ENCODE assay signal across 1 cellular context in genomic region chr9:33721674-33722358, GRCh38.
TF ChIP-seq lines count a peak whose summit lies in the region.

No MANE protein-coding gene starts in this region.

TF ChIP-seq in HepG2, 621 proteins besides CTCF, POLR2A, EP300 and RAD21 (continued from another document and continues in another):
- TF ChIP-seq ZBTB4 (CRISPR knock-in tag; IDR thresholded peaks at IDR 0.05; ENCODE audit: borderline replicate concordance), result 0 out of 2 replicates have a peak, but pooled peaks have one; percentile 60
- 0 out of 2 replicates have a peak, but pooled peaks have one; percentile 48 for TF ChIP-seq MEIS1 (CRISPR knock-in tag; IDR thresholded peaks at IDR 0.05; ENCODE audit: borderline replicate concordance)
- TF ChIP-seq ZC3H4 (CRISPR knock-in tag; IDR thresholded peaks at IDR 0.05; ENCODE audit: borderline replicate concordance), result no peak
- TF ChIP-seq BHLHE40 (IDR thresholded peaks at IDR 0.05; ENCODE audit: low read length), result peak; percentile 53; the same call in 1 of the 2 replicates
- peak; percentile 38; the same call in 1 of the 2 replicates for TF ChIP-seq JUND (CRISPR knock-in tag; IDR thresholded peaks at IDR 0.05)
- TF ChIP-seq SOX13 (IDR thresholded peaks at IDR 0.05), result no peak
- 0 out of 4 replicates have a peak, but pooled peaks of 1 of the 2 experiments have one; percentile 27 for TF ChIP-seq SOX13 (CRISPR knock-in tag; conservative IDR thresholded peaks at IDR 0.05 in 1 of 2, IDR thresholded peaks at IDR 0.05 in 1 of 2)
- 0 out of 2 replicates have a peak, but pooled peaks have one; percentile 71 for TF ChIP-seq ZNF567 (CRISPR knock-in tag; IDR thresholded peaks at IDR 0.05; ENCODE audit: borderline replicate concordance)
- TF ChIP-seq IRF2 (CRISPR knock-in tag; IDR thresholded peaks at IDR 0.05), result peak; percentile 74; the same call in 1 of the 2 replicates
- peak; percentile 85; the same call in 1 of the 2 replicates for TF ChIP-seq ZNF598 (CRISPR knock-in tag; IDR thresholded peaks at IDR 0.05; ENCODE audit: borderline replicate concordance)
- peak; percentile 78 for TF ChIP-seq BORCS8-MEF2B (CRISPR knock-in tag; IDR thresholded peaks at IDR 0.05)
- 0 out of 2 replicates have a peak, but pooled peaks have one; percentile 48 for TF ChIP-seq SMAD1 (CRISPR knock-in tag; IDR thresholded peaks at IDR 0.05; ENCODE audit: borderline replicate concordance, low read depth)
- no peak for TF ChIP-seq ZNF772 (CRISPR knock-in tag; IDR thresholded peaks at IDR 0.05)
- no peak for TF ChIP-seq GLI4 (CRISPR knock-in tag; IDR thresholded peaks at IDR 0.05; ENCODE audit: borderline replicate concordance)
- peak; percentile 45; the same call in 1 of the 2 replicates for TF ChIP-seq MEIS2 (CRISPR knock-in tag; IDR thresholded peaks at IDR 0.05)
- TF ChIP-seq NFKBIZ (CRISPR knock-in tag; IDR thresholded peaks at IDR 0.05), result 0 out of 2 replicates have a peak, but pooled peaks have one; percentile 66
- TF ChIP-seq IKZF1 (IDR thresholded peaks at IDR 0.05), result no peak
- TF ChIP-seq MAX (IDR thresholded peaks at IDR 0.05), result peak; percentile 87
- TF ChIP-seq ONECUT2 (CRISPR knock-in tag; IDR thresholded peaks at IDR 0.05), result 0 out of 2 replicates have a peak, but pooled peaks have one; percentile 28
- TF ChIP-seq IRF9 (CRISPR knock-in tag; IDR thresholded peaks at IDR 0.05; ENCODE audit: borderline replicate concordance), result peak; percentile 68; the same call in 1 of the 2 replicates
- no peak for TF ChIP-seq ZNF281 (CRISPR knock-in tag; IDR thresholded peaks at IDR 0.05; ENCODE audit: borderline replicate concordance)
- no peak for TF ChIP-seq HNF1A (IDR thresholded peaks at IDR 0.05; ENCODE audit: low read depth)
- no peak for TF ChIP-seq HNF1A (CRISPR knock-in tag; IDR thresholded peaks at IDR 0.05; ENCODE audit: borderline replicate concordance)
- 0 out of 2 replicates have a peak, but pooled peaks have one; percentile 39 for TF ChIP-seq HES4 (CRISPR knock-in tag; IDR thresholded peaks at IDR 0.05; ENCODE audit: borderline replicate concordance)
- 0 out of 2 replicates have a peak, but pooled peaks have one; percentile 37 for TF ChIP-seq ATF7-NPFF (CRISPR knock-in tag; IDR thresholded peaks at IDR 0.05; ENCODE audit: low read depth)
- peak; percentile 57; the same call in 1 of the 2 replicates for TF ChIP-seq ZSCAN25 (CRISPR knock-in tag; IDR thresholded peaks at IDR 0.05)
- peak; percentile 87; the same call in 1 of the 2 replicates for TF ChIP-seq ZNF580 (CRISPR knock-in tag; IDR thresholded peaks at IDR 0.05; ENCODE audit: borderline replicate concordance, low read depth)
- peak; percentile 63; the same call in 1 of the 2 replicates for TF ChIP-seq SP4 (CRISPR knock-in tag; IDR thresholded peaks at IDR 0.05)
- TF ChIP-seq ZNF317 (CRISPR knock-in tag; IDR thresholded peaks at IDR 0.05), result peak; percentile 55; the same call in 1 of the 2 replicates
- TF ChIP-seq ZNF543 (CRISPR knock-in tag; IDR thresholded peaks at IDR 0.05), result no peak
- peak; percentile 76; the same call in 1 of the 2 replicates for TF ChIP-seq ZNF280B (CRISPR knock-in tag; IDR thresholded peaks at IDR 0.05; ENCODE audit: borderline replicate concordance)
- 0 out of 2 replicates have a peak, but pooled peaks have one; percentile 40 for TF ChIP-seq ZNF784 (CRISPR knock-in tag; IDR thresholded peaks at IDR 0.05; ENCODE audit: borderline replicate concordance)
- TF ChIP-seq HDAC1 (CRISPR knock-in tag; IDR thresholded peaks at IDR 0.05), result 0 out of 2 replicates have a peak, but pooled peaks have one; percentile 39
- TF ChIP-seq PAX8 (CRISPR knock-in tag; IDR thresholded peaks at IDR 0.05; ENCODE audit: borderline replicate concordance), result peak; percentile 38; the same call in 1 of the 2 replicates
- TF ChIP-seq ZNF17 (CRISPR knock-in tag; IDR thresholded peaks at IDR 0.05), result no peak
- TF ChIP-seq CBX2 (IDR thresholded peaks at IDR 0.05; ENCODE audit: low read depth, low read length), result no peak
- no peak for TF ChIP-seq CBX2 (CRISPR knock-in tag; IDR thresholded peaks at IDR 0.05; ENCODE audit: low read depth)
- no peak for TF ChIP-seq ZHX1 (CRISPR knock-in tag; IDR thresholded peaks at IDR 0.05; ENCODE audit: low read depth)
- TF ChIP-seq CEBPG (CRISPR knock-in tag; IDR thresholded peaks at IDR 0.05), result no peak
- peak; percentile 60 for TF ChIP-seq NFYC (CRISPR knock-in tag; IDR thresholded peaks at IDR 0.05)
- TF ChIP-seq TAF1 (CRISPR knock-in tag; IDR thresholded peaks at IDR 0.05), result no peak
- peak; percentile 90 for TF ChIP-seq ZFY (CRISPR knock-in tag; IDR thresholded peaks at IDR 0.05)
- TF ChIP-seq RFXAP (CRISPR knock-in tag; IDR thresholded peaks at IDR 0.05; ENCODE audit: borderline replicate concordance), result peak; percentile 76; the same call in 1 of the 2 replicates
- TF ChIP-seq KAT2B (IDR thresholded peaks at IDR 0.05; ENCODE audit: borderline replicate concordance, low read depth, low read length), result no peak
- TF ChIP-seq ZNF619 (CRISPR knock-in tag; IDR thresholded peaks at IDR 0.05), result peak; percentile 87
